11 cellular contexts compared by ENCODE assay signal in the genomic region with DNA sequence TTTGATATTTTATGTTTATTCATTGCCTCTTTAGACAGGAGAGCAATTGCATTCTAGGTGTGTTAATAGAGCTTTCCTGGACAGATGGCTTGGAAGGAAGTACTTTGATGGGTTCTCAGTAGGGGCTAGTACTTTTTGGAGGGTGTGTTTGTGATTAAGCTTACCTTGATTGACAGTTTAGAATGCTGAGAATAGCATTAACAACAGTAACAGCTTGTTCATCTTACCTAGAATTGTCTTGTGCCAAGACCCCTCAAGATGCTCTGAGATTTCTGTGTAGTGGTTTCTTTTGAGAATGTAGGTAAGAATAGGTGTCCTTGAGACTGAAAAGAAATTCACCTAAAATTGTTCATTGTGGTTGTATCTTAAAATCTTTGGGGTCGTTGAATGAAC. TPM values are rescaled to one million over a fixed set of nuclear protein-coding genes. Genes with fewer than 3 reads are reported as not detected.
A peak's percentile ranks its signal among the peaks of the same experiment; 100 is the strongest.
DNase-seq lines count a peak whose midpoint lies in the region; ATAC-seq and TF ChIP-seq lines count a peak whose summit lies in the region.
"Had no signal": no experiment of that assay in that cellular context is flagged by ENCODE, and none has a peak within 500 bp of the region (broad histone marks: within the 10 kb centered on the region; RNA-seq: fewer than 3 reads in every experiment).

No MANE protein-coding gene starts in this region.

- H3K27me3 ChIP-seq in PC-9 (ENCODE audit: insufficient read depth, low read depth) (no peaks in the 10 kb centered on the region), HAP-1 (ENCODE audit: low read depth) (no peaks in the 10 kb centered on the region)

- POLR2A ChIA-PET in PC-9 (lab: Charles Lee; ENCODE audit: unreplicated experiment) = interaction anchor here (0.6 kb wide), 1 partner anchor 67 kb away, joined by 3 read pairs; no protein-coding TSS in a partner anchor

- peak overlapping the region; percentile 84 for H3K4me2 ChIP-seq in PC-9

- in situ Hi-C loops in HAP-1 (cut with MboI; ENCODE audit: low sequenced_read_pairs) = no loop called here

- H3K79me2 ChIP-seq in PC-9 (ENCODE audit: low read depth) = peaks cover 100% of the 10 kb centered on the region

- no TSS peak for BruUV-seq in PC-9 (replicated peaks; lab: Mats Ljungman, UMichigan)

- H3K4me1 Mint-ChIP-seq in T-helper 2 cell treated with Interferon-gamma antibody and Interleukin-4, amounts not matched to agents 5 μg/mL and 100 μg/mL, for 36 hours (ENCODE audit: low read depth) = peaks cover 67% of the 10 kb centered on the region
- peaks cover 67% of the 10 kb centered on the region for H3K4me1 Mint-ChIP-seq in stimulated activated effector memory CD8-positive, alpha-beta T cell treated with anti-CD3 and anti-CD28 coated beads, Interleukin-12 subunit alpha, Interleukin-12 subunit beta, amount 100 ng/mL, for 72 hours

- peaks cover 2% of the 10 kb centered on the region for H3K36me3 Mint-ChIP-seq in T-helper 2 cell treated with Interferon-gamma antibody and Interleukin-4, amounts not matched to agents 5 μg/mL and 100 μg/mL, for 36 hours (ENCODE audit: low read depth)
- peaks cover 5% of the 10 kb centered on the region for H3K36me3 Mint-ChIP-seq in stimulated activated effector memory CD8-positive, alpha-beta T cell treated with anti-CD3 and anti-CD28 coated beads, Interleukin-12 subunit alpha, Interleukin-12 subunit beta, amount 100 ng/mL, for 72 hours

- intact Hi-C loops in PC-9 (cut with micrococcal nuclease; ENCODE audit: unreplicated experiment) = no loop called here

- peaks cover 41% of the 10 kb centered on the region for H3F3A ChIP-seq in PC-9 (ENCODE audit: insufficient read depth, low read depth)

- H3K4me3 ChIP-seq in PC-9 (peak overlapping the region; percentile 47; the same call in 1 of the 2 replicates), HAP-1 (no peak overlapping the region)
- H3K4me3 ChIP-seq: prostate gland had no signal

- H3K4me1 ChIP-seq in PC-9 (replicated peaks; ENCODE audit: insufficient read depth) (peaks cover 79% of the 10 kb centered on the region), HAP-1 (peaks cover 36% of the 10 kb centered on the region)

- H3K4me3 Mint-ChIP-seq in T-helper 2 cell treated with Interferon-gamma antibody and Interleukin-4, amounts not matched to agents 5 μg/mL and 100 μg/mL, for 36 hours = peak overlapping the region; percentile 40
- peak overlapping the region; percentile 49 for H3K4me3 Mint-ChIP-seq in stimulated activated effector memory CD8-positive, alpha-beta T cell treated with anti-CD3 and anti-CD28 coated beads, Interleukin-12 subunit alpha, Interleukin-12 subunit beta, amount 100 ng/mL, for 72 hours

- no peaks in the 10 kb centered on the region for H3K36me3 ChIP-seq in PC-9 (ENCODE audit: low read depth)
- no peaks in the 10 kb centered on the region for H3K36me3 ChIP-seq in HAP-1 (replicated peaks)
- H3K36me3 ChIP-seq: prostate gland had no signal

- H3K9me3 Mint-ChIP-seq in T-helper 2 cell treated with Interferon-gamma antibody and Interleukin-4, amounts not matched to agents 5 μg/mL and 100 μg/mL, for 36 hours = no peaks in the 10 kb centered on the region
- no peaks in the 10 kb centered on the region for H3K9me3 Mint-ChIP-seq in stimulated activated effector memory CD8-positive, alpha-beta T cell treated with anti-CD3 and anti-CD28 coated beads, Interleukin-12 subunit alpha, Interleukin-12 subunit beta, amount 100 ng/mL, for 72 hours

- H3K9me2 ChIP-seq in PC-9 (ENCODE audit: insufficient read depth) = no peaks in the 10 kb centered on the region

- CTCF ChIA-PET in PC-9 (lab: Charles Lee) = interaction anchor here (0.8 kb wide), 1 partner anchor 48 kb away, joined by 3 read pairs; no protein-coding TSS in a partner anchor

- no peaks in the 10 kb centered on the region for H3K27me3 Mint-ChIP-seq in T-helper 2 cell treated with Interferon-gamma antibody and Interleukin-4, amounts not matched to agents 5 μg/mL and 100 μg/mL, for 36 hours (ENCODE audit: low read depth)

- no peaks in the 10 kb centered on the region for H3K9me3 ChIP-seq in PC-9 (ENCODE audit: insufficient read depth, low read depth)
- no peaks in the 10 kb centered on the region for H3K9me3 ChIP-seq in HAP-1
- H3K9me3 ChIP-seq: prostate gland had no signal

- no peak for TF ChIP-seq CTCF in PC-9 (conservative IDR thresholded peaks at IDR 0.05)

- H3K27ac ChIP-seq in PC-9 = peak overlapping the region; percentile 69
- H3K27ac ChIP-seq: prostate gland had no signal

- peaks cover 25% of the 10 kb centered on the region for H4K20me1 ChIP-seq in PC-9 (ENCODE audit: insufficient read depth)

- no peak overlapping the region for H3K27ac Mint-ChIP-seq in T-helper 2 cell treated with Interferon-gamma antibody and Interleukin-4, amounts not matched to agents 5 μg/mL and 100 μg/mL, for 36 hours
- H3K27ac Mint-ChIP-seq in stimulated activated effector memory CD8-positive, alpha-beta T cell treated with anti-CD3 and anti-CD28 coated beads, Interleukin-12 subunit alpha, Interleukin-12 subunit beta, amount 100 ng/mL, for 72 hours = peak overlapping the region; percentile 58

- no peak overlapping the region for H2AFZ ChIP-seq in PC-9

- ATAC-seq in stimulated activated effector memory CD8-positive, alpha-beta T cell treated with anti-CD3 and anti-CD28 coated beads, Interleukin-12 subunit alpha, Interleukin-12 subunit beta, amount 100 ng/mL, for 72 hours = peak; percentile 29
- ATAC-seq in HG02571 (IDR thresholded peaks at IDR 0.05; ENCODE audit: unreplicated experiment) (no peak), HG02840 (IDR thresholded peaks at IDR 0.05; ENCODE audit: low FRiP score, unreplicated experiment) (no peak)

- DNase-seq in T-helper 2 cell treated with Interferon-gamma antibody and Interleukin-4, amounts not matched to agents 5 μg/mL and 100 μg/mL, for 36 hours (ENCODE audit: low spot score) = no peak
- DNase-seq in T-helper 2 cell (no peak), PC-9 (no peak), cerebellum (ENCODE audit: low spot score) (peak; percentile 73), HAP-1 (ENCODE audit: low spot score in 2 of 2) (no peak)
- no peak for DNase-seq in stimulated activated effector memory CD8-positive, alpha-beta T cell treated with anti-CD3 and anti-CD28 coated beads, Interleukin-12 subunit alpha, Interleukin-12 subunit beta, amount 100 ng/mL, for 72 hours (ENCODE audit: low spot score in 2 of 2)
- DNase-seq: activated effector memory CD4-positive, alpha-beta T cell treated with Interleukin-2 at 50 U/mL for 16 hours; NCI-H1930 had no signal

RNA-seq across cellular contexts. Expression of a gene that starts 6.2 kb away (rescaled TPM):
- total RNA-seq in PC-9 (2021) = 57.5 and 59.7 TPM in 2 replicates
- total RNA-seq in cerebellum = 120 TPM
